36 cellular contexts compared by ENCODE assay signal in genomic region chr11:115005663-115006062, GRCh38.
DNase-seq lines count a peak whose midpoint lies in the region; ATAC-seq, FAIRE-seq and TF ChIP-seq lines count a peak whose summit lies in the region.
"Had no signal": no experiment of that assay in that cellular context is flagged by ENCODE, and none has a peak within 500 bp of the region (broad histone marks: within the 10 kb centered on the region; RNA-seq: fewer than 3 reads in every experiment).

No MANE protein-coding gene starts in this region.

- H3K23ac ChIP-seq in IMR-90 (ENCODE audit: low read depth, low read length) (no peak overlapping the region), H1 (ENCODE audit: insufficient read length) (no peak overlapping the region)

- no peaks in the 10 kb centered on the region; a peak in 1 of 5 replicates for H3K27me3 ChIP-seq in HepG2 (ENCODE audit: control insufficient read depth in 1 of 2, insufficient read depth in 2 of 2, low read length in 2 of 2)
- H3K27me3 ChIP-seq in right lobe of liver, result no peaks in the 10 kb centered on the region
- H3K27me3 ChIP-seq in IMR-90 (ENCODE audit: control insufficient read depth, insufficient read depth, low read length), result no peaks in the 10 kb centered on the region
- H3K27me3 ChIP-seq in K562 (ENCODE audit: control insufficient read depth in 2 of 2, insufficient read depth in 2 of 2, low read length in 2 of 2), result no peaks in the 10 kb centered on the region; a peak in 1 of 5 replicates
- no peaks in the 10 kb centered on the region for H3K27me3 ChIP-seq in H1 (replicated peaks in 1 of 4; ENCODE audit: control insufficient read depth in 3 of 4, extremely low read depth in 1 of 4, insufficient read depth in 3 of 4, low read length in 3 of 4)
- H3K27me3 ChIP-seq: BE2C; BLaER1; BLaER1 treated with 17β-estradiol and CSF1 and Interleukin-3, amounts not matched to agents 10 nM and 100 nM had no signal

- TF ChIP-seq EP300 in HepG2 (IDR thresholded peaks at IDR 0.05; ENCODE audit: low read depth in 2 of 2, low read length in 2 of 2) (no peak), HepG2 (CRISPR knock-in tag; IDR thresholded peaks at IDR 0.05; ENCODE audit: borderline replicate concordance) (no peak), K562 (IDR thresholded peaks at IDR 0.05; ENCODE audit: low read length) (no peak), H1 (IDR thresholded peaks at IDR 0.05; ENCODE audit: borderline replicate concordance in 1 of 2, low read depth in 2 of 2, low read length in 2 of 2) (no peak)

- CTCF ChIA-PET in HepG2 (lab: Yijun Ruan, JAX; ENCODE audit: low intra/inter-chr PET ratio, low total read pairs) (no interaction called here), IMR-90 (lab: Yijun Ruan, JAX) (no interaction called here), K562 (lab: Yijun Ruan, JAX; ENCODE audit: low intra/inter-chr PET ratio) (no interaction called here), H1 (lab: Charles Lee; ENCODE audit: partially characterized antibody) (no interaction called here)

- H2BK120ac ChIP-seq in IMR-90 (ENCODE audit: low read depth, low read length), result no peak overlapping the region
- no peak overlapping the region for H2BK120ac ChIP-seq in H1 (replicated peaks; ENCODE audit: low read depth, low read length)

- H3K18ac ChIP-seq in IMR-90 (ENCODE audit: low read depth, low read length) (no peak overlapping the region), H1 (ENCODE audit: extremely low read depth, low read length) (no peak overlapping the region)

- ATAC-seq in HepG2 (no peak), right lobe of liver (no peak), IMR-90 (ENCODE audit: low read depth) (no peak), K562 (no peak), GM18498 (IDR thresholded peaks at IDR 0.05; ENCODE audit: unreplicated experiment) (no peak)
- no peak for ATAC-seq in stimulated activated memory B cell treated with anti-CD40 and anti-IgM and Interleukin-4, amounts not matched to agents 10 μg/mL and 1 μg/mL and 100 μg/mL, for 72 hours
- ATAC-seq: A549; CD8-positive, alpha-beta T cell had no signal

- no peaks in the 10 kb centered on the region for H3K23me2 ChIP-seq in H1 (ENCODE audit: low read depth, low read length)

- H3K9me3 Mint-ChIP-seq in stimulated activated memory B cell treated with anti-CD40 and anti-IgM and Interleukin-4, amounts not matched to agents 10 μg/mL and 1 μg/mL and 100 μg/mL, for 72 hours, result peaks cover 2% of the 10 kb centered on the region
- H3K9me3 Mint-ChIP-seq: CD4-positive, alpha-beta T cell; CD8-positive, alpha-beta T cell had no signal

- FAIRE-seq in HepG2 (lab: Jason Lieb, UNC) (no peak), K562 (lab: Jason Lieb, UNC) (no peak), H1 (lab: Jason Lieb, UNC) (no peak)
- FAIRE-seq: A549, D721Med had no signal

- BruUV-seq in HepG2 (replicated peaks; lab: Mats Ljungman, UMichigan), result no TSS peak
- BruUV-seq in IMR-90 (replicated peaks; lab: Mats Ljungman, UMichigan), result no TSS peak
- no TSS peak for BruUV-seq in K562 (replicated peaks; lab: Mats Ljungman, UMichigan)

- H3K27ac ChIP-seq in HepG2 (ENCODE audit: extremely low read length, insufficient read depth, low read length) (no peak overlapping the region), right lobe of liver (no peak overlapping the region), IMR-90 (ENCODE audit: insufficient read depth, low read length) (no peak overlapping the region), K562 (ENCODE audit: extremely low read depth, low read depth, low read length) (no peak overlapping the region), H1 (ENCODE audit: low read depth, low read length) (no peak overlapping the region)
- H3K27ac ChIP-seq: 22Rv1; A549; BLaER1; BLaER1 treated with 17β-estradiol and CSF1 and Interleukin-3, amounts not matched to agents 10 nM and 100 nM; C4-2B had no signal

- H3K27ac Mint-ChIP-seq in stimulated activated memory B cell treated with anti-CD40 and anti-IgM and Interleukin-4, amounts not matched to agents 10 μg/mL and 1 μg/mL and 100 μg/mL, for 72 hours, result no peak overlapping the region
- H3K27ac Mint-ChIP-seq: B cell; CD4-positive, alpha-beta memory T cell; CD4-positive, alpha-beta T cell; CD4-positive, CD25-positive, alpha-beta regulatory T cell; CD8-positive, alpha-beta memory T cell; CD8-positive, alpha-beta T cell had no signal

- H3K14ac ChIP-seq in IMR-90 (replicated peaks; ENCODE audit: low read depth, low read length) (no peak overlapping the region), H1 (ENCODE audit: insufficient read length) (no peak overlapping the region)

- POLR2A ChIA-PET in HepG2 (lab: Yijun Ruan, JAX) (no interaction called here), IMR-90 (lab: Charles Lee; ENCODE audit: unreplicated experiment) (no interaction called here), K562 (lab: Yijun Ruan, JAX) (no interaction called here), H1 (lab: Charles Lee; ENCODE audit: partially characterized antibody) (no interaction called here)

- no peak for TF ChIP-seq CTCF in HepG2 (CRISPR knock-in tag; IDR thresholded peaks at IDR 0.05)
- TF ChIP-seq CTCF in right lobe of liver (IDR thresholded peaks at IDR 0.05), result no peak
- no peak for TF ChIP-seq CTCF in IMR-90 (conservative IDR thresholded peaks at IDR 0.05; ENCODE audit: low read depth, low read length)
- no peak for TF ChIP-seq CTCF in K562 (IDR thresholded peaks at IDR 0.05 in 2 of 3, conservative IDR thresholded peaks at IDR 0.05 in 1 of 3; ENCODE audit: insufficient read depth in 2 of 3, low read depth in 1 of 3, low read length in 3 of 3)
- TF ChIP-seq CTCF in H1 (IDR thresholded peaks at IDR 0.05; ENCODE audit: control extremely low read depth in 1 of 3, insufficient read depth in 1 of 3, low read depth in 1 of 3, low read length in 3 of 3), result no peak

- H3K27me3 Mint-ChIP-seq in stimulated activated memory B cell treated with anti-CD40 and anti-IgM and Interleukin-4, amounts not matched to agents 10 μg/mL and 1 μg/mL and 100 μg/mL, for 72 hours, result peaks cover 27% of the 10 kb centered on the region
- H3K27me3 Mint-ChIP-seq: B cell had no signal

- H2BK20ac ChIP-seq in IMR-90 (ENCODE audit: low read depth, low read length), result no peak overlapping the region
- no peak overlapping the region for H2BK20ac ChIP-seq in H1 (ENCODE audit: low read length)

- no peak overlapping the region for H2AK9ac ChIP-seq in IMR-90 (replicated peaks; ENCODE audit: low read depth, low read length, poor library complexity)

- no peaks in the 10 kb centered on the region for H3K9me1 ChIP-seq in IMR-90 (ENCODE audit: insufficient read depth, low read length)
- no peaks in the 10 kb centered on the region for H3K9me1 ChIP-seq in K562 (ENCODE audit: control insufficient read depth, insufficient read depth, low read length)

- DNase-seq in HepG2 (ENCODE audit: low spot score) (no peak), right lobe of liver (no peak), IMR-90 (no peak), K562 (ENCODE audit: extremely low read depth in 1 of 4, low spot score in 3 of 4) (no peak), H1 (ENCODE audit: low read depth in 1 of 2, low spot score in 2 of 2) (no peak), NCI-H1105 (lab: John Stamatoyannopoulos, UW) (no peak)
- DNase-seq: 8988T; ACHN; AML-193; BE2C; C1 segment of cervical spinal cord; Caco-2; Calu3; CD4-positive, alpha-beta memory T cell; CD4-positive, alpha-beta T cell; CD4-positive, CD25-positive, alpha-beta regulatory T cell; CD8-positive, alpha-beta memory T cell; CD8-positive, alpha-beta T cell; COR-L47; DMS 273 treated with DMSO at 0.1 percent for 48 hours; DMS153; DMS53; DMS79; DMS79 treated with DMSO at 0.1 percent for 48 hours; DND-41; EL had no signal

- dilution Hi-C loops in IMR-90 (cut with HindIII; ENCODE audit: low sequenced_read_pairs, unreplicated experiment), result no loop called here

- H2AK5ac ChIP-seq in IMR-90 (ENCODE audit: low read depth, low read length) (no peak overlapping the region), H1 (ENCODE audit: low read depth, low read length) (no peak overlapping the region)

- no peaks in the 10 kb centered on the region for H3K9me3 ChIP-seq in HepG2 (ENCODE audit: low read length)
- H3K9me3 ChIP-seq in right lobe of liver, result no peaks in the 10 kb centered on the region
- H3K9me3 ChIP-seq in IMR-90 (ENCODE audit: control insufficient read depth, insufficient read depth, low read length), result no peaks in the 10 kb centered on the region; the same call in 1 of the 2 replicates
- H3K9me3 ChIP-seq in K562 (replicated peaks; ENCODE audit: control insufficient read depth, insufficient read depth, low read depth, low read length), result no peaks in the 10 kb centered on the region
- no peaks in the 10 kb centered on the region for H3K9me3 ChIP-seq in H1 (ENCODE audit: insufficient read depth in 2 of 2, low read depth in 1 of 2, low read length in 1 of 2)
- H3K9me3 ChIP-seq: A549; BE2C; BLaER1; BLaER1 treated with 17β-estradiol and CSF1 and Interleukin-3, amounts not matched to agents 10 nM and 100 nM had no signal

- H3K79me2 ChIP-seq in HepG2 (ENCODE audit: insufficient read depth, low read length) (no peaks in the 10 kb centered on the region), K562 (ENCODE audit: control insufficient read depth, insufficient read depth, low read length) (no peaks in the 10 kb centered on the region), H1 (ENCODE audit: control insufficient read depth in 1 of 2, insufficient read depth in 2 of 2, low read length in 2 of 2) (no peaks in the 10 kb centered on the region)

- WGBS in HepG2 (ENCODE audit: low lambda C conversion rate), result 18% methylated on average over 2 of the region's 2 CpGs
- WGBS in right lobe of liver (ENCODE audit: insufficient coverage, low coverage, low lambda C conversion rate, missing lambda C conversion rate), result 73% methylated on average over 2 of the region's 2 CpGs
- no CpG with 5 or more reads among the region's 2 CpGs for WGBS in IMR-90 (ENCODE audit: extremely low coverage in 2 of 2, insufficient read length in 1 of 2), 2 experiments
- 0% methylated on average over 2 of the region's 2 CpGs for whole genome bisulfite sequencing in K562 (ENCODE audit: insufficient coverage, low coverage, missing lambda C conversion rate)
- 92% methylated on average over 2 of the region's 2 CpGs; no CpG with 5 or more reads in 1 of the 2 experiments for WGBS in H1 (ENCODE audit: extremely low coverage in 1 of 2, insufficient coverage in 1 of 2, insufficient read length in 1 of 2, insufficient replicate concordance in 2 of 2, low coverage in 1 of 2, low lambda C conversion rate in 2 of 2, missing lambda C conversion rate in 1 of 2), 2 experiments

- H3K4me2 ChIP-seq in HepG2 (ENCODE audit: low read depth, low read length), result no peak overlapping the region
- H3K4me2 ChIP-seq in IMR-90 (ENCODE audit: low read depth, low read length), result no peak overlapping the region
- H3K4me2 ChIP-seq in K562 (ENCODE audit: insufficient read depth, low read length), result no peak overlapping the region
- no peak overlapping the region for H3K4me2 ChIP-seq in H1 (ENCODE audit: insufficient read depth in 1 of 2, low read depth in 2 of 2, low read length in 2 of 2)
- H3K4me2 ChIP-seq: A549; BLaER1; BLaER1 treated with 17β-estradiol and CSF1 and Interleukin-3, amounts not matched to agents 10 nM and 100 nM had no signal

- H3K4me3 Mint-ChIP-seq in stimulated activated memory B cell treated with anti-CD40 and anti-IgM and Interleukin-4, amounts not matched to agents 10 μg/mL and 1 μg/mL and 100 μg/mL, for 72 hours, result no peak overlapping the region
- H3K4me3 Mint-ChIP-seq: B cell; CD14-positive monocyte; CD4-positive, alpha-beta memory T cell; CD4-positive, alpha-beta T cell; CD4-positive, CD25-positive, alpha-beta regulatory T cell; CD8-positive, alpha-beta memory T cell; CD8-positive, alpha-beta T cell had no signal

- H2BK5ac ChIP-seq in IMR-90 (ENCODE audit: low read depth, low read length, poor library complexity, severe bottlenecking) (no peak overlapping the region), H1 (ENCODE audit: low read depth, low read length) (no peak overlapping the region)

- H3K4me1 ChIP-seq in HepG2 (ENCODE audit: insufficient read depth, low read length) (no peaks in the 10 kb centered on the region), right lobe of liver (no peaks in the 10 kb centered on the region), IMR-90 (ENCODE audit: control insufficient read depth, insufficient read depth, low read length) (no peaks in the 10 kb centered on the region), K562 (replicated peaks in 1 of 2; ENCODE audit: control insufficient read depth in 2 of 2, insufficient read depth in 2 of 2, low read length in 2 of 2) (no peaks in the 10 kb centered on the region), H1 (replicated peaks in 1 of 4; ENCODE audit: control insufficient read depth in 3 of 4, insufficient read depth in 4 of 4, low read length in 3 of 4) (no peaks in the 10 kb centered on the region)
- H3K4me1 ChIP-seq: A549; BE2C; BLaER1; BLaER1 treated with 17β-estradiol and CSF1 and Interleukin-3, amounts not matched to agents 10 nM and 100 nM; Caco-2 had no signal

- H4K8ac ChIP-seq in IMR-90 (ENCODE audit: low read depth in 2 of 2, low read length in 2 of 2) (no peak overlapping the region), H1 (ENCODE audit: extremely low read depth, insufficient read depth, low read length) (no peak overlapping the region)

- TF ChIP-seq POLR2A in HepG2 (IDR thresholded peaks at IDR 0.05; ENCODE audit: insufficient read depth in 1 of 2, low read depth in 2 of 2, low read length in 2 of 2), result no peak
- TF ChIP-seq POLR2A in right lobe of liver (IDR thresholded peaks at IDR 0.05), result no peak
- TF ChIP-seq POLR2A in IMR-90 (IDR thresholded peaks at IDR 0.05; ENCODE audit: low read depth, low read length), result no peak
- no peak for TF ChIP-seq POLR2A in K562 (conservative IDR thresholded peaks at IDR 0.05)
- TF ChIP-seq POLR2A in H1 (IDR thresholded peaks at IDR 0.05; ENCODE audit: control extremely low read depth in 1 of 2, low read depth in 2 of 2, low read length in 2 of 2), result no peak

- H4K5ac ChIP-seq in IMR-90 (ENCODE audit: low read depth, low read length) (no peak overlapping the region), H1 (ENCODE audit: insufficient read length, low read depth, low read length) (no peak overlapping the region)

- H4K91ac ChIP-seq in IMR-90 (ENCODE audit: insufficient read depth, low read depth, low read length) (no peak overlapping the region), H1 (replicated peaks; ENCODE audit: insufficient read length, low read length) (no peak overlapping the region)

- H2BK12ac ChIP-seq in H1 (ENCODE audit: low read depth, low read length), result no peak overlapping the region

- in situ Hi-C loops in HepG2 (cut with HindIII; ENCODE audit: extremely low pct_ligation_motif_present, low pct_unique_long_range_greater_than_20kb), result no loop called here
- in situ Hi-C loops in IMR-90 (cut with MboI; ENCODE audit: low sequenced_read_pairs), result no loop called here
- in situ Hi-C loops in K562 (cut with MboI), result no loop called here

- H3K56ac ChIP-seq in IMR-90 (ENCODE audit: extremely low read depth, insufficient read depth, low read length) (no peak overlapping the region), H1 (replicated peaks; ENCODE audit: insufficient read length, low read depth, low read length) (no peak overlapping the region)

- intact Hi-C loops in HepG2 (cut with micrococcal nuclease; ENCODE audit: unreplicated experiment), result no loop called here
- intact Hi-C loops in right lobe of liver (cut with DNase I), result no loop called here
- intact Hi-C loops in IMR-90 (cut with micrococcal nuclease), result no loop called here
- intact Hi-C loops in K562 (cut with micrococcal nuclease), result no loop called here

- no peaks in the 10 kb centered on the region for H3K4me1 Mint-ChIP-seq in stimulated activated memory B cell treated with anti-CD40 and anti-IgM and Interleukin-4, amounts not matched to agents 10 μg/mL and 1 μg/mL and 100 μg/mL, for 72 hours
- H3K4me1 Mint-ChIP-seq: B cell; CD14-positive monocyte; CD4-positive, alpha-beta memory T cell; CD4-positive, CD25-positive, alpha-beta regulatory T cell; CD8-positive, alpha-beta memory T cell had no signal

- H2BK15ac ChIP-seq in IMR-90 (ENCODE audit: low read depth, low read length), result no peak overlapping the region
- H2BK15ac ChIP-seq in H1 (ENCODE audit: low read length), result no peak overlapping the region

- H2AFZ ChIP-seq in HepG2 (ENCODE audit: low read length) (no peak overlapping the region), IMR-90 (replicated peaks; ENCODE audit: low read length, poor library complexity) (no peak overlapping the region), K562 (ENCODE audit: low read depth, low read length) (no peak overlapping the region), H1 (ENCODE audit: low read length) (no peak overlapping the region)

- H3K79me1 ChIP-seq in IMR-90 (ENCODE audit: low read depth in 1 of 2, low read length in 2 of 2) (no peaks in the 10 kb centered on the region), H1 (ENCODE audit: low read depth, low read length) (no peaks in the 10 kb centered on the region)

- no peak overlapping the region for H3K4me3 ChIP-seq in HepG2 (replicated peaks in 1 of 3; ENCODE audit: insufficient read depth in 1 of 3, low read depth in 2 of 3, low read length in 3 of 3)
- H3K4me3 ChIP-seq in right lobe of liver, result no peak overlapping the region
- H3K4me3 ChIP-seq in IMR-90 (ENCODE audit: insufficient read depth, low read depth, low read length), result no peak overlapping the region
- no peak overlapping the region for H3K4me3 ChIP-seq in K562
- no peak overlapping the region for H3K4me3 ChIP-seq in H1 (ENCODE audit: extremely low read depth in 1 of 4, insufficient read depth in 2 of 4, low read depth in 3 of 4, low read length in 4 of 4)
- H3K4me3 ChIP-seq: A549; BLaER1; BLaER1 treated with 17β-estradiol and CSF1 and Interleukin-3, amounts not matched to agents 10 nM and 100 nM had no signal

- TF ChIP-seq RAD21 in HepG2 (CRISPR knock-in tag; IDR thresholded peaks at IDR 0.05) (no peak), IMR-90 (IDR thresholded peaks at IDR 0.05; ENCODE audit: low read length) (no peak), K562 (CRISPR knock-in tag; conservative IDR thresholded peaks at IDR 0.05 in 1 of 2, IDR thresholded peaks at IDR 0.05 in 1 of 2) (no peak), H1 (IDR thresholded peaks at IDR 0.05 in 1 of 2, conservative IDR thresholded peaks at IDR 0.05 in 1 of 2; ENCODE audit: low read depth in 2 of 2, low read length in 2 of 2) (no peak)

- no peaks in the 10 kb centered on the region for H3K36me3 Mint-ChIP-seq in stimulated activated memory B cell treated with anti-CD40 and anti-IgM and Interleukin-4, amounts not matched to agents 10 μg/mL and 1 μg/mL and 100 μg/mL, for 72 hours
- H3K36me3 Mint-ChIP-seq: CD14-positive monocyte; CD4-positive, alpha-beta memory T cell; CD4-positive, CD25-positive, alpha-beta regulatory T cell; CD8-positive, alpha-beta memory T cell; CD8-positive, alpha-beta T cell had no signal

- H3K9ac ChIP-seq in HepG2 (ENCODE audit: insufficient read depth, low read depth, low read length), result no peak overlapping the region
- no peak overlapping the region for H3K9ac ChIP-seq in IMR-90 (ENCODE audit: low read depth, low read length)
- H3K9ac ChIP-seq in K562 (ENCODE audit: insufficient read depth in 1 of 2, low read depth in 2 of 2, low read length in 2 of 2), result no peak overlapping the region
- H3K9ac ChIP-seq in H1 (replicated peaks in 1 of 4; ENCODE audit: extremely low read depth in 1 of 4, low read depth in 3 of 4, low read length in 3 of 4), result no peak overlapping the region
- H3K9ac ChIP-seq: BLaER1; BLaER1 treated with 17β-estradiol and CSF1 and Interleukin-3, amounts not matched to agents 10 nM and 100 nM had no signal

- H3K4ac ChIP-seq in IMR-90 (ENCODE audit: low read depth, low read length) (no peak overlapping the region), H1 (replicated peaks; ENCODE audit: insufficient read length, low read depth, low read length) (no peak overlapping the region)

- H4K20me1 ChIP-seq in HepG2 (ENCODE audit: insufficient read depth, low read length) (no peaks in the 10 kb centered on the region), IMR-90 (ENCODE audit: insufficient read depth, low read length) (no peaks in the 10 kb centered on the region), K562 (replicated peaks; ENCODE audit: control insufficient read depth, insufficient read depth, low read length) (no peaks in the 10 kb centered on the region), H1 (replicated peaks in 1 of 2; ENCODE audit: control insufficient read depth in 1 of 2, insufficient read depth in 2 of 2, low read length in 2 of 2) (no peaks in the 10 kb centered on the region)
- H4K20me1 ChIP-seq: BLaER1; BLaER1 treated with 17β-estradiol and CSF1 and Interleukin-3, amounts not matched to agents 10 nM and 100 nM had no signal

- H3K36me3 ChIP-seq in HepG2 (replicated peaks in 1 of 2; ENCODE audit: control insufficient read depth in 1 of 2, insufficient read depth in 2 of 2, low read length in 2 of 2), result no peaks in the 10 kb centered on the region
- H3K36me3 ChIP-seq in right lobe of liver, result no peaks in the 10 kb centered on the region
- H3K36me3 ChIP-seq in IMR-90 (ENCODE audit: control insufficient read depth, insufficient read depth, low read length), result no peaks in the 10 kb centered on the region
- no peaks in the 10 kb centered on the region for H3K36me3 ChIP-seq in K562 (ENCODE audit: control insufficient read depth, insufficient read depth, low read length)
- H3K36me3 ChIP-seq in H1 (ENCODE audit: control insufficient read depth in 2 of 4, insufficient read depth in 4 of 4, low read length in 3 of 4), result no peaks in the 10 kb centered on the region
- H3K36me3 ChIP-seq: BE2C; BLaER1; BLaER1 treated with 17β-estradiol and CSF1 and Interleukin-3, amounts not matched to agents 10 nM and 100 nM had no signal

Comparison
In these comparisons a context has a peak if more than half of its experiments do, and no peak if none do; other contexts are left out.
1. Of the 241 proteins assayed by ChIP-seq in both HepG2 and K562: peak only in HepG2: CEBPB; only in K562: CEBPG; in both: none; in neither: 239.